In the genomic region with DNA sequence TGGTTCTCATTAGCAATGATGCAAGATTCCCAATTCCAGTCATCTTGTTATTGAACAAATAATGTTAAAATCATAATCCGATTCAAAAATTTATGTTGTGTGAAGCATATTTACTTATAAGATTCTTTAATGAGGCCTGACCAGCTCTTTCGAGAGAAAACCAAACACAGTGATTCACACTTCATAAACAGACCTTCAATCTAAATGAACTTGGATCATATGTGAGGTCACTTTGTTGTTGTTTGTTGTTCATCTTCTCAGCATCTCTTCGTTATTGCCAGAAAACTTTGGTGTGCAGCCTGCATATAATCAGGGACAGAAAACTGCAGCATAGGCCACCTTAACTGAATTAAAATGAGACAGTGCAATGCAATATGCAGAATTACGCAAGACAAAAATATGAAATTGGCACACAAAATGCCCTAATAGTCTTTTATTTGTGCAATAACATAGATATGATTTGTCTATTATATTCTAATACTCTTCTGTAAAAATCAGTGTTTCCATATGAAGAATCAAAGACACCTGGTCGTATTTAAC, we compare ENCODE assay signal across 30 cellular contexts.
"Had no signal": no experiment of that assay in that cellular context is flagged by ENCODE, and none has a peak within 500 bp of the region (broad histone marks: within the 10 kb centered on the region; RNA-seq: fewer than 3 reads in every experiment).

No MANE protein-coding gene starts in this region.

- H3K27ac Mint-ChIP-seq: activated CD4-positive, alpha-beta memory T cell treated with anti-CD3 and anti-CD28 coated beads, Interleukin-2, amount 10 ng/mL, durations not matched to agents 7 days and 5 days; activated CD4-positive, alpha-beta T cell treated with anti-CD3 and anti-CD28 coated beads, Interleukin-2, amount 10 ng/mL, durations not matched to agents 24 days and 14 days; activated T-cell treated with anti-CD3 and anti-CD28 coated beads, Interleukin-2, amount 50 U/mL, for 24 hours; endodermal cell; immature natural killer cell; naive B cell; nephron progenitor cell; progenitor cell of endocrine pancreas; stimulated activated effector memory CD8-positive, alpha-beta T cell treated with anti-CD3 and anti-CD28 coated beads, Interleukin-12 subunit alpha, Interleukin-12 subunit beta, amount 100 ng/mL, for 72 hours; stimulated activated naive CD8-positive, alpha-beta T cell treated with anti-CD3 and anti-CD28 coated beads, Interleukin-15, Interleukin-2, amounts not matched to agents 100 ng/mL and 50 ng/mL, for 24 hours; T-helper 1 cell treated with Interleukin-12 subunit alpha and Interleukin-12 subunit beta and Interleukin-4 antibody, amounts not matched to agents 30 μg/mL and 1 μg/mL, for 36 hours had no signal

- DNase-seq: activated CD4-positive, alpha-beta memory T cell treated with anti-CD3 and anti-CD28 coated beads, Interleukin-2, amount 10 ng/mL, durations not matched to agents 7 days and 5 days; activated CD4-positive, alpha-beta T cell treated with anti-CD3 and anti-CD28 coated beads, Interleukin-2, amount 10 ng/mL, durations not matched to agents 24 days and 14 days; activated CD4-positive, CD25-positive, alpha-beta regulatory T cell treated with anti-CD3 and anti-CD28 coated beads, Interleukin-2, amount 50 U/mL, for 72 hours; activated CD8-positive, alpha-beta memory T cell treated with anti-CD3 and anti-CD28 coated beads, Interleukin-2, amount 50 U/mL, for 48 hours; activated gamma-delta T cell treated with Interleukin-2 at 50 U/mL for 16 hours; activated naive CD4-positive, alpha-beta T cell treated with anti-CD3 and anti-CD28 coated beads, Interleukin-2, amount 50 U/mL, for 16 hours; activated T-cell treated with anti-CD3 and anti-CD28 coated beads, Interleukin-2, amount 50 U/mL, for 24 hours; cerebellar nuclear complex; cortex of kidney; endodermal cell; heart left ventricle; immature natural killer cell; kidney; left colon; naive B cell; nephron progenitor cell; right lobe of liver; stimulated activated CD4-positive, alpha-beta T cell treated with anti-CD3 and anti-CD28 coated beads, Interleukin-4, amount 100 ng/mL, for 24 hours; T-helper 9 cell; WERI-Rb-1 had no signal

- H3K9me3 Mint-ChIP-seq: activated CD4-positive, alpha-beta T cell treated with anti-CD3 and anti-CD28 coated beads, Interleukin-2, amount 10 ng/mL, durations not matched to agents 24 days and 14 days; activated T-cell treated with anti-CD3 and anti-CD28 coated beads, Interleukin-2, amount 50 U/mL, for 24 hours; endodermal cell; naive B cell; nephron progenitor cell; stimulated activated naive CD8-positive, alpha-beta T cell treated with anti-CD3 and anti-CD28 coated beads, Interleukin-15, Interleukin-2, amounts not matched to agents 100 ng/mL and 50 ng/mL, for 24 hours; T-helper 1 cell treated with Interleukin-12 subunit alpha and Interleukin-12 subunit beta and Interleukin-4 antibody, amounts not matched to agents 30 μg/mL and 1 μg/mL, for 36 hours had no signal

- H3K4me3 ChIP-seq: cardiac muscle cell, esophagus muscularis mucosa, heart left ventricle, right lobe of liver, skin epidermis, upper lobe of left lung, vagina had no signal

- H3K36me3 Mint-ChIP-seq: immature natural killer cell; naive B cell; stimulated activated effector memory CD8-positive, alpha-beta T cell treated with anti-CD3 and anti-CD28 coated beads, Interleukin-12 subunit alpha, Interleukin-12 subunit beta, amount 100 ng/mL, for 72 hours had no signal

- H3K4me3 Mint-ChIP-seq: activated CD4-positive, alpha-beta memory T cell treated with anti-CD3 and anti-CD28 coated beads, Interleukin-2, amount 10 ng/mL, durations not matched to agents 7 days and 5 days; activated CD4-positive, alpha-beta T cell treated with anti-CD3 and anti-CD28 coated beads, Interleukin-2, amount 10 ng/mL, durations not matched to agents 24 days and 14 days; activated T-cell treated with anti-CD3 and anti-CD28 coated beads, Interleukin-2, amount 50 U/mL, for 24 hours; endodermal cell; immature natural killer cell; mesothelial cell of epicardium; naive B cell; nephron progenitor cell; stimulated activated effector memory CD8-positive, alpha-beta T cell treated with anti-CD3 and anti-CD28 coated beads, Interleukin-12 subunit alpha, Interleukin-12 subunit beta, amount 100 ng/mL, for 72 hours; stimulated activated naive CD8-positive, alpha-beta T cell treated with anti-CD3 and anti-CD28 coated beads, Interleukin-15, Interleukin-2, amounts not matched to agents 100 ng/mL and 50 ng/mL, for 24 hours; T-helper 1 cell treated with Interleukin-12 subunit alpha and Interleukin-12 subunit beta and Interleukin-4 antibody, amounts not matched to agents 30 μg/mL and 1 μg/mL, for 36 hours had no signal

- H3K27me3 Mint-ChIP-seq: activated CD4-positive, alpha-beta memory T cell treated with anti-CD3 and anti-CD28 coated beads, Interleukin-2, amount 10 ng/mL, durations not matched to agents 7 days and 5 days; activated CD4-positive, alpha-beta T cell treated with anti-CD3 and anti-CD28 coated beads, Interleukin-2, amount 10 ng/mL, durations not matched to agents 24 days and 14 days; activated T-cell treated with anti-CD3 and anti-CD28 coated beads, Interleukin-2, amount 50 U/mL, for 24 hours; naive B cell; progenitor cell of endocrine pancreas; stimulated activated naive CD8-positive, alpha-beta T cell treated with anti-CD3 and anti-CD28 coated beads, Interleukin-15, Interleukin-2, amounts not matched to agents 100 ng/mL and 50 ng/mL, for 24 hours had no signal

- ATAC-seq: heart left ventricle; left colon; right lobe of liver; stimulated activated effector memory CD8-positive, alpha-beta T cell treated with anti-CD3 and anti-CD28 coated beads, Interleukin-12 subunit alpha, Interleukin-12 subunit beta, amount 100 ng/mL, for 72 hours had no signal

- H3K4me1 Mint-ChIP-seq: activated CD4-positive, alpha-beta memory T cell treated with anti-CD3 and anti-CD28 coated beads, Interleukin-2, amount 10 ng/mL, durations not matched to agents 7 days and 5 days; activated CD4-positive, alpha-beta T cell treated with anti-CD3 and anti-CD28 coated beads, Interleukin-2, amount 10 ng/mL, durations not matched to agents 24 days and 14 days; immature natural killer cell; naive B cell; nephron progenitor cell; stimulated activated effector memory CD8-positive, alpha-beta T cell treated with anti-CD3 and anti-CD28 coated beads, Interleukin-12 subunit alpha, Interleukin-12 subunit beta, amount 100 ng/mL, for 72 hours had no signal
